ENCODE assay signal across 17 cellular contexts in the genomic region with DNA sequence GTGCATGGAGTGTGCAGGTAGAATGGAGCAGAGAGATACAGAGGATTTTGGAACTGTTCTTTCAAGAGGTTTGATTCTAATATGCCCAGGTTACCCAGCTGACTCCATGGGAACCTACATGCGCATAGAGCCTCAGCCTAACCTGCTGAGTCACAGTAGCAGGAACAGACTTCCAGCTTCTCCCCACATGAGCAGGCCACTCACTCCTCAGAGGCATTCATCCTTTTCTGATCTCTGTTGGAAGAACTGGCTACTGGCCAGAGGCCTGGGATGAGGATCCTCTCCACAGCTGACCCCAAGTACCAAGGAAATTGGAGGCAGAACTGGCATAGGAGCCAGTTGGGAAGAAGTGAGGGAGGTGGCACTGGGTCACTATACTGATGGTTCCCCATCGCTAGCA. TPM values are rescaled to one million over a fixed set of nuclear protein-coding genes. Genes with fewer than 3 reads are reported as not detected.
DNase-seq lines count a peak whose midpoint lies in the region; ATAC-seq and TF ChIP-seq lines count a peak whose summit lies in the region.
"Had no signal": no experiment of that assay in that cellular context is flagged by ENCODE, and none has a peak within 500 bp of the region (broad histone marks: within the 10 kb centered on the region; RNA-seq: fewer than 3 reads in every experiment).

No MANE protein-coding gene starts in this region.

- no peak for TF ChIP-seq RAD21 in SK-N-SH (IDR thresholded peaks at IDR 0.05; ENCODE audit: low read length)

- no peak overlapping the region for H3K4me3 ChIP-seq in GM23338
- H3K4me3 ChIP-seq in SK-N-SH (ENCODE audit: low read depth in 2 of 2, low read length in 1 of 2): no peak overlapping the region
- no peak overlapping the region for H3K4me3 ChIP-seq in fibroblast of lung (replicated peaks in 1 of 4; ENCODE audit: control extremely low read depth in 1 of 4, insufficient read depth in 1 of 4, low read depth in 3 of 4, low read length in 4 of 4)
- H3K4me3 ChIP-seq: body of pancreas, heart left ventricle had no signal

- H3K27me3 Mint-ChIP-seq in GM23338 (ENCODE audit: insufficient read depth, low read depth, poor library complexity): peaks cover 4% of the 10 kb centered on the region
- H3K27me3 Mint-ChIP-seq in T-helper 2 cell treated with Interferon-gamma antibody and Interleukin-4, amounts not matched to agents 5 μg/mL and 100 μg/mL, for 36 hours (ENCODE audit: low read depth): peaks cover 19% of the 10 kb centered on the region
- H3K27me3 Mint-ChIP-seq in activated naive CD4-positive, alpha-beta T cell treated with anti-CD3 and anti-CD28 coated beads, Interleukin-2, amount 10 ng/mL, durations not matched to agents 7 days and 5 days: peaks cover 12% of the 10 kb centered on the region

- no peaks in the 10 kb centered on the region for H3K9me3 ChIP-seq in SK-N-SH
- H3K9me3 ChIP-seq in fibroblast of lung (ENCODE audit: control insufficient read depth, insufficient read depth, low read depth, low read length): no peaks in the 10 kb centered on the region
- H3K9me3 ChIP-seq: body of pancreas, heart left ventricle had no signal

- CTCF ChIA-PET in SK-N-SH (lab: Yijun Ruan, JAX): no interaction called here
- CTCF ChIA-PET in activated naive CD4-positive, alpha-beta T cell treated with anti-CD3 and anti-CD28 coated beads, Interleukin-2, amount 10 ng/mL, durations not matched to agents 7 days and 5 days (lab: Charles Lee): interaction anchor here (1.0 to 3.6 kb wide), 4 partner anchors 23 to 43 kb away, joined by 3 to 13 read pairs (median 3); no protein-coding TSS in a partner anchor

- H3K36me3 ChIP-seq in GM23338 (ENCODE audit: insufficient read depth) (no peaks in the 10 kb centered on the region), SK-N-SH (replicated peaks in 1 of 2; ENCODE audit: control insufficient read depth in 1 of 2, insufficient read depth in 2 of 2, low read length in 1 of 2) (no peaks in the 10 kb centered on the region), fibroblast of lung (ENCODE audit: control insufficient read depth, insufficient read depth, low read length) (no peaks in the 10 kb centered on the region)
- H3K36me3 ChIP-seq: heart left ventricle, WERI-Rb-1 had no signal

- no peak for TF ChIP-seq EP300 in SK-N-SH (IDR thresholded peaks at IDR 0.05; ENCODE audit: borderline replicate concordance in 1 of 2, low read depth in 1 of 2, low read length in 1 of 2)

- H3K4me2 ChIP-seq in GM23338 (no peak overlapping the region), SK-N-SH (no peak overlapping the region), fibroblast of lung (ENCODE audit: extremely low read depth, insufficient read depth, low read length) (no peak overlapping the region)

- no peaks in the 10 kb centered on the region for H3F3A ChIP-seq in GM23338 (replicated peaks; ENCODE audit: low read depth)
- H3F3A ChIP-seq in SK-N-SH (replicated peaks; ENCODE audit: insufficient read depth): peaks cover 26% of the 10 kb centered on the region

- TF ChIP-seq CTCF in GM23338 (conservative IDR thresholded peaks at IDR 0.05; ENCODE audit: low read depth in 2 of 2) (no peak), SK-N-SH (IDR thresholded peaks at IDR 0.05) (no peak), fibroblast of lung (conservative IDR thresholded peaks at IDR 0.05 in 1 of 2, IDR thresholded peaks at IDR 0.05 in 1 of 2; ENCODE audit: low read depth in 1 of 2, low read length in 2 of 2) (no peak)

- no peak overlapping the region for H3K9ac ChIP-seq in SK-N-SH
- no peak overlapping the region for H3K9ac ChIP-seq in fibroblast of lung (ENCODE audit: insufficient read depth, low read length)

- peaks cover 25% of the 10 kb centered on the region for H3K4me1 Mint-ChIP-seq in GM23338
- peaks cover 45% of the 10 kb centered on the region for H3K4me1 Mint-ChIP-seq in T-helper 2 cell treated with Interferon-gamma antibody and Interleukin-4, amounts not matched to agents 5 μg/mL and 100 μg/mL, for 36 hours (ENCODE audit: low read depth)
- H3K4me1 Mint-ChIP-seq in activated naive CD4-positive, alpha-beta T cell treated with anti-CD3 and anti-CD28 coated beads, Interleukin-2, amount 10 ng/mL, durations not matched to agents 7 days and 5 days: peaks cover 52% of the 10 kb centered on the region

- DNase-seq in GM23338 (ENCODE audit: low spot score): no peak
- no peak for DNase-seq in SK-N-SH
- DNase-seq in fibroblast of lung (ENCODE audit: low read depth in 2 of 2): peak; percentile 32 to 80
- DNase-seq in stromal cell of bone marrow (ENCODE audit: low read depth): peak; percentile 9
- DNase-seq in T-helper 2 cell treated with Interferon-gamma antibody and Interleukin-4, amounts not matched to agents 5 μg/mL and 100 μg/mL, for 36 hours (ENCODE audit: low spot score): no peak
- no peak for DNase-seq in activated naive CD4-positive, alpha-beta T cell treated with anti-CD3 and anti-CD28 coated beads, Interleukin-2, amount 10 ng/mL, durations not matched to agents 7 days and 5 days
- DNase-seq: activated effector memory CD4-positive, alpha-beta T cell treated with anti-CD3 and anti-CD28 coated beads, Interleukin-2, amount 50 U/mL, for 16 hours; body of pancreas; effector memory CD8-positive, alpha-beta T cell; heart left ventricle; MV-4-11; natural killer cell; right cardiac atrium; stimulated activated CD4-positive, alpha-beta T cell treated with anti-CD3 and anti-CD28 coated beads, Interleukin-4, amount 100 ng/mL, for 24 hours; WERI-Rb-1 had no signal

- H2AFZ ChIP-seq in GM23338: peak overlapping the region; percentile 69
- no peak overlapping the region for H2AFZ ChIP-seq in SK-N-SH (ENCODE audit: low read depth)
- no peak overlapping the region for H2AFZ ChIP-seq in fibroblast of lung (ENCODE audit: low read length)

- H3K4me3 Mint-ChIP-seq in GM23338: no peak overlapping the region
- no peak overlapping the region for H3K4me3 Mint-ChIP-seq in T-helper 2 cell treated with Interferon-gamma antibody and Interleukin-4, amounts not matched to agents 5 μg/mL and 100 μg/mL, for 36 hours
- no peak overlapping the region for H3K4me3 Mint-ChIP-seq in activated naive CD4-positive, alpha-beta T cell treated with anti-CD3 and anti-CD28 coated beads, Interleukin-2, amount 10 ng/mL, durations not matched to agents 7 days and 5 days
- H3K4me3 Mint-ChIP-seq: effector memory CD8-positive, alpha-beta T cell; natural killer cell had no signal

- H3K79me2 ChIP-seq in GM23338 (replicated peaks; ENCODE audit: insufficient read depth) (no peaks in the 10 kb centered on the region), SK-N-SH (ENCODE audit: insufficient read depth) (no peaks in the 10 kb centered on the region), fibroblast of lung (ENCODE audit: control insufficient read depth, insufficient read depth, low read length) (no peaks in the 10 kb centered on the region)

- WGBS in SK-N-SH (ENCODE audit: low lambda C conversion rate): 62% methylated on average over 2 of the region's 2 CpGs

- no peaks in the 10 kb centered on the region for H4K20me1 ChIP-seq in GM23338 (replicated peaks; ENCODE audit: insufficient read depth)
- H4K20me1 ChIP-seq in SK-N-SH (ENCODE audit: insufficient read depth): no peaks in the 10 kb centered on the region
- H4K20me1 ChIP-seq in fibroblast of lung (ENCODE audit: control insufficient read depth, extremely low read depth, insufficient read depth, low read length): no peaks in the 10 kb centered on the region

- no peak overlapping the region for H3K27ac Mint-ChIP-seq in GM23338
- no peak overlapping the region for H3K27ac Mint-ChIP-seq in T-helper 2 cell treated with Interferon-gamma antibody and Interleukin-4, amounts not matched to agents 5 μg/mL and 100 μg/mL, for 36 hours
- no peak overlapping the region for H3K27ac Mint-ChIP-seq in activated naive CD4-positive, alpha-beta T cell treated with anti-CD3 and anti-CD28 coated beads, Interleukin-2, amount 10 ng/mL, durations not matched to agents 7 days and 5 days
- H3K27ac Mint-ChIP-seq: effector memory CD8-positive, alpha-beta T cell; natural killer cell had no signal

- H3K4me1 ChIP-seq in GM23338 (ENCODE audit: insufficient read depth): peaks cover 17% of the 10 kb centered on the region
- H3K4me1 ChIP-seq in SK-N-SH (ENCODE audit: control insufficient read depth in 1 of 2, insufficient read depth in 2 of 2, low read depth in 1 of 2, low read length in 1 of 2): peaks cover 11 to 28% of the 10 kb centered on the region in 2 experiments; a peak in 3 of 4 replicates
- peaks cover 3% of the 10 kb centered on the region for H3K4me1 ChIP-seq in fibroblast of lung (ENCODE audit: control insufficient read depth, extremely low read depth, insufficient read depth, low read length)
- H3K4me1 ChIP-seq: body of pancreas had no signal

- ATAC-seq in GM23338 (no peak), GM18873 (IDR thresholded peaks at IDR 0.05; ENCODE audit: low FRiP score, unreplicated experiment) (no peak)
- ATAC-seq: body of pancreas; effector memory CD8-positive, alpha-beta T cell; heart left ventricle; left lobe of liver; natural killer cell; right cardiac atrium had no signal

- H3K9me3 Mint-ChIP-seq in GM23338: peaks cover 3% of the 10 kb centered on the region; the same call in 2 of the 3 replicates
- H3K9me3 Mint-ChIP-seq in T-helper 2 cell treated with Interferon-gamma antibody and Interleukin-4, amounts not matched to agents 5 μg/mL and 100 μg/mL, for 36 hours: peaks cover 11% of the 10 kb centered on the region
- H3K9me3 Mint-ChIP-seq in activated naive CD4-positive, alpha-beta T cell treated with anti-CD3 and anti-CD28 coated beads, Interleukin-2, amount 10 ng/mL, durations not matched to agents 7 days and 5 days: peaks cover 9% of the 10 kb centered on the region
- H3K9me3 Mint-ChIP-seq: effector memory CD8-positive, alpha-beta T cell; natural killer cell had no signal

- no peaks in the 10 kb centered on the region for H3K9me2 ChIP-seq in GM23338 (ENCODE audit: insufficient read depth)
- H3K9me2 ChIP-seq in SK-N-SH: no peaks in the 10 kb centered on the region

- no peak overlapping the region for H3K27ac ChIP-seq in GM23338 (ENCODE audit: low read depth)
- H3K27ac ChIP-seq in SK-N-SH (ENCODE audit: low read depth in 2 of 2, low read length in 1 of 2): peak overlapping the region in 1 of 2 experiments; percentile 87; a peak in 1 of 4 replicates
- H3K27ac ChIP-seq in fibroblast of lung (ENCODE audit: insufficient read depth, low read length): no peak overlapping the region
- H3K27ac ChIP-seq: body of pancreas, heart left ventricle, WERI-Rb-1 had no signal

- H3K36me3 Mint-ChIP-seq in GM23338 (ENCODE audit: low read depth): 0 out of 3 replicates have a peak, but pooled peaks cover 4% of the 10 kb centered on the region
- peaks cover 8% of the 10 kb centered on the region for H3K36me3 Mint-ChIP-seq in T-helper 2 cell treated with Interferon-gamma antibody and Interleukin-4, amounts not matched to agents 5 μg/mL and 100 μg/mL, for 36 hours (ENCODE audit: low read depth)
- H3K36me3 Mint-ChIP-seq in activated naive CD4-positive, alpha-beta T cell treated with anti-CD3 and anti-CD28 coated beads, Interleukin-2, amount 10 ng/mL, durations not matched to agents 7 days and 5 days: peaks cover 6% of the 10 kb centered on the region
- H3K36me3 Mint-ChIP-seq: natural killer cell had no signal

- POLR2A ChIA-PET in SK-N-SH (lab: Yijun Ruan, JAX): no interaction called here

- no peaks in the 10 kb centered on the region for H3K27me3 ChIP-seq in GM23338 (ENCODE audit: insufficient read depth)
- no peaks in the 10 kb centered on the region for H3K27me3 ChIP-seq in SK-N-SH (ENCODE audit: insufficient read depth)
- H3K27me3 ChIP-seq in fibroblast of lung (ENCODE audit: control insufficient read depth, insufficient read depth, low read length): no peaks in the 10 kb centered on the region
- H3K27me3 ChIP-seq: body of pancreas had no signal

RNA-seq across cellular contexts. Expression of a gene that starts 17.9 kb away (rescaled TPM):
- 30.6 and 33.8 TPM in 2 replicates for total RNA-seq in GM23338 (2014; rRNA removed; shearing (Covaris generic))
- polyA plus RNA-seq in GM23338 (2016; fragmentation: Nextera tagmentation; extraction: Ambion mirVana) (25.4 and 37.2 TPM in 2 replicates), SK-N-SH (2012; rRNA removed) (8.5 and 12.2 TPM in 2 replicates), fibroblast of lung (60.1 and 65.4 TPM in 2 replicates)
- 11.3 and 13.8 TPM in 2 replicates for polyA plus RNA-seq in SK-N-SH (2012; cell fraction: cytosol; rRNA removed)
- 3.7 and 10.9 TPM in 2 replicates for polyA plus RNA-seq in SK-N-SH (2012; cell fraction: nucleus; rRNA removed)
- total RNA-seq in fibroblast of lung: 23.6 and 28.2 TPM in 2 replicates
- polyA plus RNA-seq in fibroblast of lung (2012): 31.7 and 33.5 TPM in 2 replicates
- 16.9 and 24.8 TPM in 2 replicates for polyA minus RNA-seq in fibroblast of lung (ENCODE audit: low replicate concordance)

Comparison
In these comparisons a context has a peak if more than half of its experiments do, and no peak if none do; other contexts are left out.
1. DNase-seq: peak in fibroblast of lung (2 of 2) and stromal cell of bone marrow (single experiment); none in GM23338 (single experiment), SK-N-SH (single experiment), T-helper 2 cell treated with Interferon-gamma antibody and Interleukin-4, amounts not matched to agents 5 μg/mL and 100 μg/mL, for 36 hours (single experiment) and activated naive CD4-positive, alpha-beta T cell treated with anti-CD3 and anti-CD28 coated beads, Interleukin-2, amount 10 ng/mL, durations not matched to agents 7 days and 5 days (single experiment).